ENCODE assay signal across 1 cellular context in the genomic region with DNA sequence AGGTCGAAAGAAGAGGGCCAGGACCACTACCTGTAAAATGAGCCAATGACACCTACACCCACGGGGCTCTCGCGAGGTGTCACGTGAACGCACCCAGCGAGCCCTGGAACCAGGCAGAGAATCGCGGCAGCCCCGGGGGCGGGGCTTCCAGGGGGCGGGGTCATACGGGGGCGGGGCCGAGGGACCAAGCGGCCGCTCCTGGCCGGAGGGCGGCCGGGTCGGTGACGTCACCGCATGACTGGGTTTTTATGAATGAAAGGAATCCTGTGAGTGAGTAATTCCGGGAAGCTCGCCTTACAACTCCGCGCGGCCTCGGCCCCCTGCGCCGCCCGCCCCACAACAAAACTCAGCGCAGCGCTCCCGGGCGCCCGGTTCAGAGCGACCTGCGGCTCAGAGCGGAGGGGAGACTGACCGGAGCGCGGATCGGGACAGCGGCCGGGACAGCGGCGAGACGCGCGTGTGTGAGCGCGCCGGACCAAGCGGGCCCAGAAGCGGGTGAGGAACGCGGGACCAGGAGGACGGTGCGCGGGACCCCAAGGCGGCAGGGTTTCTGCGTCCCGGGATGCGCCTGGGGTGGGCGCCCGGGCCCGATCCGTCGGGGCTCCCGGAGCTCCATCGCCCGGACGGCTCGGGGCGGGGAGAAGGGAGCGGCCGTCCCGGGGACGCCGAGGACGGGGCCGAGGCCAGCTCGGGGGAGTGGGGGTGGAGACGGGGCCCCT.
TF ChIP-seq lines count a peak whose summit lies in the region.

A gene (plus strand): TSS at position 277 of the 719 bp plus-strand sequence. CDS start 11,860 bp downstream, outside the sequence.

TF ChIP-seq in K562, 482 proteins besides CTCF, POLR2A, EP300 and RAD21 (continued from another document and continues in another):
- TF ChIP-seq, protein P1, sequence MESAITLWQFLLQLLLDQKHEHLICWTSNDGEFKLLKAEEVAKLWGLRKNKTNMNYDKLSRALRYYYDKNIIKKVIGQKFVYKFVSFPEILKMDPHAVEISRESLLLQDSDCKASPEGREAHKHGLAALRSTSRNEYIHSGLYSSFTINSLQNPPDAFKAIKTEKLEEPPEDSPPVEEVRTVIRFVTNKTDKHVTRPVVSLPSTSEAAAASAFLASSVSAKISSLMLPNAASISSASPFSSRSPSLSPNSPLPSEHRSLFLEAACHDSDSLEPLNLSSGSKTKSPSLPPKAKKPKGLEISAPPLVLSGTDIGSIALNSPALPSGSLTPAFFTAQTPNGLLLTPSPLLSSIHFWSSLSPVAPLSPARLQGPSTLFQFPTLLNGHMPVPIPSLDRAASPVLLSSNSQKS (CRISPR knock-in tag; IDR thresholded peaks at IDR 0.05) = no peak
- TF ChIP-seq OTX1 (CRISPR knock-in tag; IDR thresholded peaks at IDR 0.05) (no peak), RHOXF2B (CRISPR knock-in tag; conservative IDR thresholded peaks at IDR 0.05) (no peak), KLF16 (IDR thresholded peaks at IDR 0.05) (no peak), ZKSCAN3 (CRISPR knock-in tag; IDR thresholded peaks at IDR 0.05) (no peak), ETV6 (IDR thresholded peaks at IDR 0.05; ENCODE audit: borderline replicate concordance in 1 of 2, low read depth in 2 of 2, low read length in 1 of 2) (no peak), ETV6 (CRISPR knock-in tag; IDR thresholded peaks at IDR 0.05; ENCODE audit: borderline replicate concordance) (no peak), KDM4B (IDR thresholded peaks at IDR 0.05; ENCODE audit: borderline replicate concordance in 2 of 2, low read depth in 1 of 2) (no peak), ARID1B (IDR thresholded peaks at IDR 0.05) (no peak), MYNN (IDR thresholded peaks at IDR 0.05) (no peak), MYNN (CRISPR knock-in tag; IDR thresholded peaks at IDR 0.05) (no peak), IRF2 (CRISPR knock-in tag; IDR thresholded peaks at IDR 0.05) (no peak), NR1H2 (CRISPR knock-in tag; IDR thresholded peaks at IDR 0.05) (peak; percentile 36; the same call in 1 of the 2 replicates), FOXA1 (IDR thresholded peaks at IDR 0.05; ENCODE audit: borderline replicate concordance) (no peak), NFE2L1 (tag; IDR thresholded peaks at IDR 0.05; ENCODE audit: borderline replicate concordance, low read depth) (no peak), PTRF (tag; IDR thresholded peaks at IDR 0.05) (no peak), CBX3 (IDR thresholded peaks at IDR 0.05; ENCODE audit: borderline replicate concordance in 1 of 2, low read length in 2 of 2) (no peak), HIVEP1 (CRISPR knock-in tag; IDR thresholded peaks at IDR 0.05) (no peak), ATF1 (CRISPR knock-in tag; IDR thresholded peaks at IDR 0.05) (no peak), ATF1 (tag; IDR thresholded peaks at IDR 0.05) (peak; percentile 83), ZSCAN29 (IDR thresholded peaks at IDR 0.05) (no peak), MEF2A (IDR thresholded peaks at IDR 0.05; ENCODE audit: control insufficient read depth, low read depth, low read length) (no peak), ZNF696 (CRISPR knock-in tag; conservative IDR thresholded peaks at IDR 0.05) (no peak), NR3C1 (CRISPR knock-in tag; IDR thresholded peaks at IDR 0.05) (peak; percentile 36; the same call in 1 of the 2 replicates), DMBX1 (CRISPR knock-in tag; IDR thresholded peaks at IDR 0.05; ENCODE audit: borderline replicate concordance) (no peak), CBX1 (IDR thresholded peaks at IDR 0.05; ENCODE audit: low read depth) (peak; percentile 16; the same call in 1 of the 2 replicates), ZNF79 (CRISPR knock-in tag; IDR thresholded peaks at IDR 0.05; ENCODE audit: low read depth) (no peak), KAT7 (CRISPR knock-in tag; IDR thresholded peaks at IDR 0.05; ENCODE audit: borderline replicate concordance) (no peak), SIN3A (IDR thresholded peaks at IDR 0.05; ENCODE audit: borderline replicate concordance in 2 of 2, control insufficient read depth in 1 of 2, low read depth in 2 of 2, low read length in 2 of 2) (no peak), PRPF4 (IDR thresholded peaks at IDR 0.05; ENCODE audit: insufficient read depth, low read depth, low read length, poor library complexity, severe bottlenecking) (no peak)
- TF ChIP-seq, protein P2, sequence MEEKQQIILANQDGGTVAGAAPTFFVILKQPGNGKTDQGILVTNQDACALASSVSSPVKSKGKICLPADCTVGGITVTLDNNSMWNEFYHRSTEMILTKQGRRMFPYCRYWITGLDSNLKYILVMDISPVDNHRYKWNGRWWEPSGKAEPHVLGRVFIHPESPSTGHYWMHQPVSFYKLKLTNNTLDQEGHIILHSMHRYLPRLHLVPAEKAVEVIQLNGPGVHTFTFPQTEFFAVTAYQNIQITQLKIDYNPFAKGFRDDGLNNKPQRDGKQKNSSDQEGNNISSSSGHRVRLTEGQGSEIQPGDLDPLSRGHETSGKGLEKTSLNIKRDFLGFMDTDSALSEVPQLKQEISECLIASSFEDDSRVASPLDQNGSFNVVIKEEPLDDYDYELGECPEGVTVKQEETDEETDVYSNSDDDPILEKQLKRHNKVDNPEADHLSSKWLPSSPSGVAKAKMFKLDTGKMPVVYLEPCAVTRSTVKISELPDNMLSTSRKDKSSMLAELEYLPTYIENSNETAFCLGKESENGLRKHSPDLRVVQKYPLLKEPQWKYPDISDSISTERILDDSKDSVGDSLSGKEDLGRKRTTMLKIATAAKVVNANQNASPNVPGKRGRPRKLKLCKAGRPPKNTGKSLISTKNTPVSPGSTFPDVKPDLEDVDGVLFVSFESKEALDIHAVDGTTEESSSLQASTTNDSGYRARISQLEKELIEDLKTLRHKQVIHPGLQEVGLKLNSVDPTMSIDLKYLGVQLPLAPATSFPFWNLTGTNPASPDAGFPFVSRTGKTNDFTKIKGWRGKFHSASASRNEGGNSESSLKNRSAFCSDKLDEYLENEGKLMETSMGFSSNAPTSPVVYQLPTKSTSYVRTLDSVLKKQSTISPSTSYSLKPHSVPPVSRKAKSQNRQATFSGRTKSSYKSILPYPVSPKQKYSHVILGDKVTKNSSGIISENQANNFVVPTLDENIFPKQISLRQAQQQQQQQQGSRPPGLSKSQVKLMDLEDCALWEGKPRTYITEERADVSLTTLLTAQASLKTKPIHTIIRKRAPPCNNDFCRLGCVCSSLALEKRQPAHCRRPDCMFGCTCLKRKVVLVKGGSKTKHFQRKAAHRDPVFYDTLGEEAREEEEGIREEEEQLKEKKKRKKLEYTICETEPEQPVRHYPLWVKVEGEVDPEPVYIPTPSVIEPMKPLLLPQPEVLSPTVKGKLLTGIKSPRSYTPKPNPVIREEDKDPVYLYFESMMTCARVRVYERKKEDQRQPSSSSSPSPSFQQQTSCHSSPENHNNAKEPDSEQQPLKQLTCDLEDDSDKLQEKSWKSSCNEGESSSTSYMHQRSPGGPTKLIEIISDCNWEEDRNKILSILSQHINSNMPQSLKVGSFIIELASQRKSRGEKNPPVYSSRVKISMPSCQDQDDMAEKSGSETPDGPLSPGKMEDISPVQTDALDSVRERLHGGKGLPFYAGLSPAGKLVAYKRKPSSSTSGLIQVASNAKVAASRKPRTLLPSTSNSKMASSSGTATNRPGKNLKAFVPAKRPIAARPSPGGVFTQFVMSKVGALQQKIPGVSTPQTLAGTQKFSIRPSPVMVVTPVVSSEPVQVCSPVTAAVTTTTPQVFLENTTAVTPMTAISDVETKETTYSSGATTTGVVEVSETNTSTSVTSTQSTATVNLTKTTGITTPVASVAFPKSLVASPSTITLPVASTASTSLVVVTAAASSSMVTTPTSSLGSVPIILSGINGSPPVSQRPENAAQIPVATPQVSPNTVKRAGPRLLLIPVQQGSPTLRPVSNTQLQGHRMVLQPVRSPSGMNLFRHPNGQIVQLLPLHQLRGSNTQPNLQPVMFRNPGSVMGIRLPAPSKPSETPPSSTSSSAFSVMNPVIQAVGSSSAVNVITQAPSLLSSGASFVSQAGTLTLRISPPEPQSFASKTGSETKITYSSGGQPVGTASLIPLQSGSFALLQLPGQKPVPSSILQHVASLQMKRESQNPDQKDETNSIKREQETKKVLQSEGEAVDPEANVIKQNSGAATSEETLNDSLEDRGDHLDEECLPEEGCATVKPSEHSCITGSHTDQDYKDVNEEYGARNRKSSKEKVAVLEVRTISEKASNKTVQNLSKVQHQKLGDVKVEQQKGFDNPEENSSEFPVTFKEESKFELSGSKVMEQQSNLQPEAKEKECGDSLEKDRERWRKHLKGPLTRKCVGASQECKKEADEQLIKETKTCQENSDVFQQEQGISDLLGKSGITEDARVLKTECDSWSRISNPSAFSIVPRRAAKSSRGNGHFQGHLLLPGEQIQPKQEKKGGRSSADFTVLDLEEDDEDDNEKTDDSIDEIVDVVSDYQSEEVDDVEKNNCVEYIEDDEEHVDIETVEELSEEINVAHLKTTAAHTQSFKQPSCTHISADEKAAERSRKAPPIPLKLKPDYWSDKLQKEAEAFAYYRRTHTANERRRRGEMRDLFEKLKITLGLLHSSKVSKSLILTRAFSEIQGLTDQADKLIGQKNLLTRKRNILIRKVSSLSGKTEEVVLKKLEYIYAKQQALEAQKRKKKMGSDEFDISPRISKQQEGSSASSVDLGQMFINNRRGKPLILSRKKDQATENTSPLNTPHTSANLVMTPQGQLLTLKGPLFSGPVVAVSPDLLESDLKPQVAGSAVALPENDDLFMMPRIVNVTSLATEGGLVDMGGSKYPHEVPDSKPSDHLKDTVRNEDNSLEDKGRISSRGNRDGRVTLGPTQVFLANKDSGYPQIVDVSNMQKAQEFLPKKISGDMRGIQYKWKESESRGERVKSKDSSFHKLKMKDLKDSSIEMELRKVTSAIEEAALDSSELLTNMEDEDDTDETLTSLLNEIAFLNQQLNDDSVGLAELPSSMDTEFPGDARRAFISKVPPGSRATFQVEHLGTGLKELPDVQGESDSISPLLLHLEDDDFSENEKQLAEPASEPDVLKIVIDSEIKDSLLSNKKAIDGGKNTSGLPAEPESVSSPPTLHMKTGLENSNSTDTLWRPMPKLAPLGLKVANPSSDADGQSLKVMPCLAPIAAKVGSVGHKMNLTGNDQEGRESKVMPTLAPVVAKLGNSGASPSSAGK (IDR thresholded peaks at IDR 0.05) = no peak
- TF ChIP-seq, protein P3, sequence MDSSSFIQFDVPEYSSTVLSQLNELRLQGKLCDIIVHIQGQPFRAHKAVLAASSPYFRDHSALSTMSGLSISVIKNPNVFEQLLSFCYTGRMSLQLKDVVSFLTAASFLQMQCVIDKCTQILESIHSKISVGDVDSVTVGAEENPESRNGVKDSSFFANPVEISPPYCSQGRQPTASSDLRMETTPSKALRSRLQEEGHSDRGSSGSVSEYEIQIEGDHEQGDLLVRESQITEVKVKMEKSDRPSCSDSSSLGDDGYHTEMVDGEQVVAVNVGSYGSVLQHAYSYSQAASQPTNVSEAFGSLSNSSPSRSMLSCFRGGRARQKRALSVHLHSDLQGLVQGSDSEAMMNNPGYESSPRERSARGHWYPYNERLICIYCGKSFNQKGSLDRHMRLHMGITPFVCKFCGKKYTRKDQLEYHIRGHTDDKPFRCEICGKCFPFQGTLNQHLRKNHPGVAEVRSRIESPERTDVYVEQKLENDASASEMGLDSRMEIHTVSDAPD (CRISPR knock-in tag; IDR thresholded peaks at IDR 0.05) = no peak
- TF ChIP-seq, protein P4, sequence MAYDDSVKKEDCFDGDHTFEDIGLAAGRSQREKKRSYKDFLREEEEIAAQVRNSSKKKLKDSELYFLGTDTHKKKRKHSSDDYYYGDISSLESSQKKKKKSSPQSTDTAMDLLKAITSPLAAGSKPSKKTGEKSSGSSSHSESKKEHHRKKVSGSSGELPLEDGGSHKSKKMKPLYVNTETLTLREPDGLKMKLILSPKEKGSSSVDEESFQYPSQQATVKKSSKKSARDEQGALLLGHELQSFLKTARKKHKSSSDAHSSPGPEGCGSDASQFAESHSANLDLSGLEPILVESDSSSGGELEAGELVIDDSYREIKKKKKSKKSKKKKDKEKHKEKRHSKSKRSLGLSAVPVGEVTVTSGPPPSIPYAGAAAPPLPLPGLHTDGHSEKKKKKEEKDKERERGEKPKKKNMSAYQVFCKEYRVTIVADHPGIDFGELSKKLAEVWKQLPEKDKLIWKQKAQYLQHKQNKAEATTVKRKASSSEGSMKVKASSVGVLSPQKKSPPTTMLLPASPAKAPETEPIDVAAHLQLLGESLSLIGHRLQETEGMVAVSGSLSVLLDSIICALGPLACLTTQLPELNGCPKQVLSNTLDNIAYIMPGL (CRISPR knock-in tag; IDR thresholded peaks at IDR 0.05) = no peak
- TF ChIP-seq, protein P5, sequence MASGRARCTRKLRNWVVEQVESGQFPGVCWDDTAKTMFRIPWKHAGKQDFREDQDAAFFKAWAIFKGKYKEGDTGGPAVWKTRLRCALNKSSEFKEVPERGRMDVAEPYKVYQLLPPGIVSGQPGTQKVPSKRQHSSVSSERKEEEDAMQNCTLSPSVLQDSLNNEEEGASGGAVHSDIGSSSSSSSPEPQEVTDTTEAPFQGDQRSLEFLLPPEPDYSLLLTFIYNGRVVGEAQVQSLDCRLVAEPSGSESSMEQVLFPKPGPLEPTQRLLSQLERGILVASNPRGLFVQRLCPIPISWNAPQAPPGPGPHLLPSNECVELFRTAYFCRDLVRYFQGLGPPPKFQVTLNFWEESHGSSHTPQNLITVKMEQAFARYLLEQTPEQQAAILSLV (tag; IDR thresholded peaks at IDR 0.05) = no peak
- TF ChIP-seq, protein P6, sequence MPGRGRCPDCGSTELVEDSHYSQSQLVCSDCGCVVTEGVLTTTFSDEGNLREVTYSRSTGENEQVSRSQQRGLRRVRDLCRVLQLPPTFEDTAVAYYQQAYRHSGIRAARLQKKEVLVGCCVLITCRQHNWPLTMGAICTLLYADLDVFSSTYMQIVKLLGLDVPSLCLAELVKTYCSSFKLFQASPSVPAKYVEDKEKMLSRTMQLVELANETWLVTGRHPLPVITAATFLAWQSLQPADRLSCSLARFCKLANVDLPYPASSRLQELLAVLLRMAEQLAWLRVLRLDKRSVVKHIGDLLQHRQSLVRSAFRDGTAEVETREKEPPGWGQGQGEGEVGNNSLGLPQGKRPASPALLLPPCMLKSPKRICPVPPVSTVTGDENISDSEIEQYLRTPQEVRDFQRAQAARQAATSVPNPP (IDR thresholded peaks at IDR 0.05; ENCODE audit: borderline replicate concordance, insufficient read depth, insufficient read length) = no peak
